ENCODE assay signal across 22 cellular contexts in genomic region chr2:98172150-98172765, GRCh38.
A peak's percentile ranks its signal among the peaks of the same experiment; 100 is the strongest.
DNase-seq lines count a peak whose midpoint lies in the region; ATAC-seq and TF ChIP-seq lines count a peak whose summit lies in the region.
"Had no signal": no experiment of that assay in that cellular context is flagged by ENCODE, and none has a peak within 500 bp of the region (broad histone marks: within the 10 kb centered on the region; RNA-seq: fewer than 3 reads in every experiment).

No MANE protein-coding gene starts in this region.

- H4K91ac ChIP-seq in mesenchymal stem cell (ENCODE audit: low read length), result no peak overlapping the region

- no peaks in the 10 kb centered on the region for H3K4me1 ChIP-seq in left ventricle myocardium inferior
- H3K4me1 ChIP-seq in skeletal muscle tissue (ENCODE audit: control insufficient read depth in 3 of 3, insufficient read depth in 3 of 3, low read length in 3 of 3), result peaks cover 9 to 17% (median 13%) of the 10 kb centered on the region in 3 donors
- H3K4me1 ChIP-seq in mesenchymal stem cell (ENCODE audit: control insufficient read depth, insufficient read depth, low read depth, low read length), result no peaks in the 10 kb centered on the region
- H3K4me1 ChIP-seq: A549, Caco-2, HAP-1 had no signal

- WGBS in mesenchymal stem cell, result 87% methylated on average over 12 of the region's 14 CpGs

- H3K4me3 ChIP-seq in MG63, result no peak overlapping the region
- H3K4me3 ChIP-seq in left ventricle myocardium inferior, result no peak overlapping the region
- peak overlapping the region in 2 of 3 donors; percentile 32 to 42 for H3K4me3 ChIP-seq in skeletal muscle tissue (ENCODE audit: low read length in 3 of 3)
- H3K4me3 ChIP-seq in mesenchymal stem cell (ENCODE audit: insufficient read depth in 1 of 2, low read depth in 1 of 2, low read length in 2 of 2), result no peak overlapping the region
- H3K4me3 ChIP-seq: A549, GM23248, HAP-1 had no signal

- H3K23ac ChIP-seq in mesenchymal stem cell (ENCODE audit: low read length in 2 of 2), result no peak overlapping the region

- no peak overlapping the region for H3K4ac ChIP-seq in mesenchymal stem cell (ENCODE audit: low read depth in 1 of 2, low read length in 2 of 2)

- H3K27ac ChIP-seq in left ventricle myocardium inferior (replicated peaks), result peak overlapping the region; percentile 50
- H3K27ac ChIP-seq in skeletal muscle tissue (ENCODE audit: low read depth, low read length), result peak overlapping the region; percentile 88
- H3K27ac ChIP-seq in mesenchymal stem cell (ENCODE audit: low read length, poor library complexity, severe bottlenecking), result no peak overlapping the region
- H3K27ac ChIP-seq: A549, GM23248 had no signal

- H3K79me1 ChIP-seq in mesenchymal stem cell (replicated peaks; ENCODE audit: low read length, poor library complexity, severe bottlenecking), result no peaks in the 10 kb centered on the region

- ATAC-seq in HG03095 (IDR thresholded peaks at IDR 0.05; ENCODE audit: unreplicated experiment), result no peak
- ATAC-seq in GM21576 (IDR thresholded peaks at IDR 0.05; ENCODE audit: unreplicated experiment), result no peak
- ATAC-seq: A549 had no signal

- H3K14ac ChIP-seq in mesenchymal stem cell (ENCODE audit: low read length in 2 of 2), result peak overlapping the region in 1 of 2 experiments; percentile 15

- no peak overlapping the region for H2BK15ac ChIP-seq in mesenchymal stem cell (ENCODE audit: low read depth, poor library complexity, severe bottlenecking)

- H3K36me3 ChIP-seq in MG63 (no peaks in the 10 kb centered on the region), left ventricle myocardium inferior (no peaks in the 10 kb centered on the region), skeletal muscle tissue (ENCODE audit: control insufficient read depth in 3 of 3, insufficient read depth in 3 of 3, low read length in 3 of 3) (no peaks in the 10 kb centered on the region), mesenchymal stem cell (ENCODE audit: control insufficient read depth in 1 of 2, insufficient read depth in 2 of 2, low read depth in 1 of 2, low read length in 2 of 2) (no peaks in the 10 kb centered on the region)
- H3K36me3 ChIP-seq: HAP-1 had no signal

- no peak overlapping the region for H2BK120ac ChIP-seq in mesenchymal stem cell (ENCODE audit: low read depth, low read length)

- no peak overlapping the region for H2AFZ ChIP-seq in mesenchymal stem cell (ENCODE audit: low read depth, low read length)
- H2AFZ ChIP-seq: GM23248 had no signal

- no peak overlapping the region for H3K4me2 ChIP-seq in mesenchymal stem cell (ENCODE audit: low read length, poor library complexity, severe bottlenecking)
- H3K4me2 ChIP-seq: A549 had no signal

- H3K27me3 ChIP-seq in MG63 (peaks cover 12% of the 10 kb centered on the region), left ventricle myocardium inferior (ENCODE audit: low read depth) (no peaks in the 10 kb centered on the region), skeletal muscle tissue (ENCODE audit: control insufficient read depth in 3 of 3, insufficient read depth in 3 of 3, low read length in 3 of 3) (peaks cover 0 to 3% (median 3%) of the 10 kb centered on the region in 3 donors), mesenchymal stem cell (ENCODE audit: control insufficient read depth in 1 of 2, insufficient read depth in 1 of 2, low read length in 2 of 2) (peaks cover 29 to 49% of the 10 kb centered on the region in 2 experiments)

- intact Hi-C loops in left ventricle myocardium inferior (cut with micrococcal nuclease), result no loop called here

- DNase-seq in MG63 (peak; percentile 16), cerebellum (ENCODE audit: low spot score) (peak; percentile 54), left ventricle myocardium inferior (no peak), mesenchymal stem cell (no peak)
- DNase-seq: Caco-2; CD4-positive, alpha-beta T cell; GDM1; GM23248; IMR-90; Karpas-422; NCI-H1048; NCI-H1436; NCI-H1930; NCI-H226; NCI-H524; NCI-H82; OCI-M1 had no signal

- H3K18ac ChIP-seq in mesenchymal stem cell (ENCODE audit: low read depth in 1 of 2, low read length in 2 of 2), result no peak overlapping the region

- H2BK5ac ChIP-seq in mesenchymal stem cell (ENCODE audit: low read depth, low read length, poor library complexity, severe bottlenecking), result no peak overlapping the region

- H3K9me3 ChIP-seq in MG63 (no peaks in the 10 kb centered on the region), left ventricle myocardium inferior (replicated peaks) (no peaks in the 10 kb centered on the region), skeletal muscle tissue (ENCODE audit: control insufficient read depth in 3 of 3, low read length in 3 of 3) (no peaks in the 10 kb centered on the region), mesenchymal stem cell (ENCODE audit: control insufficient read depth, low read length) (no peaks in the 10 kb centered on the region)
- H3K9me3 ChIP-seq: A549, Caco-2, HAP-1 had no signal

- H4K8ac ChIP-seq in mesenchymal stem cell (ENCODE audit: low read length), result no peak overlapping the region

- TF ChIP-seq CTCF in left ventricle myocardium inferior (IDR thresholded peaks at IDR 0.05; ENCODE audit: borderline replicate concordance), result no peak

- H2BK12ac ChIP-seq in mesenchymal stem cell (ENCODE audit: low read length in 2 of 2), result no peak overlapping the region

- no peak overlapping the region for H2AK5ac ChIP-seq in mesenchymal stem cell (ENCODE audit: low read length, severe bottlenecking)

- H3K9ac ChIP-seq in skeletal muscle tissue (ENCODE audit: low read depth in 1 of 3, low read length in 3 of 3) (peak overlapping the region in 2 of 3 donors; percentile 63 to 74), mesenchymal stem cell (ENCODE audit: low read length) (no peak overlapping the region)
- H3K9ac ChIP-seq: GM23248 had no signal

Comparison
In these comparisons a context has a peak if more than half of its experiments do, and no peak if none do; other contexts are left out.
1. DNase-seq: peak in MG63 (single experiment) and cerebellum (single experiment); none in left ventricle myocardium inferior (single experiment) and mesenchymal stem cell (single experiment).
2. H3K4me3 ChIP-seq: peak in skeletal muscle tissue (2 of 3); none in MG63 (single experiment), left ventricle myocardium inferior (single experiment) and mesenchymal stem cell (0 of 2).